ENCODE assay signal across 26 cellular contexts in genomic region chr7:73340514-73340913, GRCh38. TPM values are rescaled to one million over a fixed set of nuclear protein-coding genes. Genes with fewer than 3 reads are reported as not detected.
DNase-seq lines count a peak whose midpoint lies in the region; ATAC-seq and TF ChIP-seq lines count a peak whose summit lies in the region.
"Had no signal": no experiment of that assay in that cellular context is flagged by ENCODE, and none has a peak within 500 bp of the region (broad histone marks: within the 10 kb centered on the region; RNA-seq: fewer than 3 reads in every experiment).

No MANE protein-coding gene starts in this region.

- H3K4me3 ChIP-seq in GM23338 = no peak overlapping the region
- H3K4me3 ChIP-seq: K562, MG63 had no signal

- no peak for TF ChIP-seq CTCF in GM23338 (conservative IDR thresholded peaks at IDR 0.05; ENCODE audit: low read depth in 2 of 2)

- no peak overlapping the region for H3K4me3 Mint-ChIP-seq in GM23338
- H3K4me3 Mint-ChIP-seq: CD8-positive, alpha-beta T cell; HFFc6 had no signal

- no peak overlapping the region for H3K27ac ChIP-seq in GM23338 (ENCODE audit: low read depth)
- H3K27ac ChIP-seq: 22Rv1, HL-60 had no signal

- H3K9me3 Mint-ChIP-seq in GM23338 = no peaks in the 10 kb centered on the region
- H3K9me3 Mint-ChIP-seq: CD8-positive, alpha-beta T cell; HFFc6 had no signal

- no peak overlapping the region for H2AFZ ChIP-seq in GM23338

- H3K36me3 Mint-ChIP-seq in GM23338 (ENCODE audit: low read depth) = no peaks in the 10 kb centered on the region
- H3K36me3 Mint-ChIP-seq: CD8-positive, alpha-beta T cell had no signal

- H3K27ac Mint-ChIP-seq in GM23338 = peak overlapping the region; percentile 2; the same call in 1 of the 2 replicates
- H3K27ac Mint-ChIP-seq: CD8-positive, alpha-beta T cell; HFFc6 had no signal

- no peaks in the 10 kb centered on the region for H3F3A ChIP-seq in GM23338 (replicated peaks; ENCODE audit: low read depth)

- peak; percentile 86 for ATAC-seq in GM23338
- ATAC-seq in HG02571 (IDR thresholded peaks at IDR 0.05; ENCODE audit: unreplicated experiment) = no peak
- ATAC-seq in HG03108 (IDR thresholded peaks at IDR 0.05; ENCODE audit: unreplicated experiment) = no peak
- no peak for ATAC-seq in GM18520 (IDR thresholded peaks at IDR 0.05; ENCODE audit: unreplicated experiment)
- ATAC-seq: CD8-positive, alpha-beta T cell; HepG2; PC-3 had no signal

- H3K4me2 ChIP-seq in GM23338 = no peak overlapping the region

- peaks cover 27% of the 10 kb centered on the region for H3K4me1 Mint-ChIP-seq in GM23338

- DNase-seq in NCI-H1417 (lab: John Stamatoyannopoulos, UW) (peak in 2 of 3 experiments; percentile 16 to 63), NCI-H1417 treated with DMSO at 0.1 percent for 48 hours (lab: John Stamatoyannopoulos, UW) (no peak), GM23338 (ENCODE audit: low spot score) (peak; percentile 46), NCI-H69 (lab: John Stamatoyannopoulos, UW) (peak; percentile 78), iPS DF 19.7 (ENCODE audit: low read depth, low spot score) (peak; percentile 23)
- DNase-seq: AML-193; CD8-positive, alpha-beta T cell; GDM1; HFFc6; MG63; NCI-H1436; NCI-H2029; PC-3; Right ventricle myocardium superior had no signal

- no peaks in the 10 kb centered on the region for H3K36me3 ChIP-seq in GM23338 (ENCODE audit: insufficient read depth)
- H3K36me3 ChIP-seq: MG63 had no signal

- no peaks in the 10 kb centered on the region for H4K20me1 ChIP-seq in GM23338 (replicated peaks; ENCODE audit: insufficient read depth)

- peaks cover 7% of the 10 kb centered on the region for H3K27me3 Mint-ChIP-seq in GM23338 (ENCODE audit: insufficient read depth, low read depth, poor library complexity)

- peaks cover 7% of the 10 kb centered on the region; the same call in 1 of the 2 replicates for H3K4me1 ChIP-seq in GM23338 (ENCODE audit: insufficient read depth)

- no peaks in the 10 kb centered on the region for H3K27me3 ChIP-seq in GM23338 (ENCODE audit: insufficient read depth)
- H3K27me3 ChIP-seq: MG63 had no signal

- H3K9me2 ChIP-seq in GM23338 (ENCODE audit: insufficient read depth) = no peaks in the 10 kb centered on the region

- H3K79me2 ChIP-seq in GM23338 (replicated peaks; ENCODE audit: insufficient read depth) = no peaks in the 10 kb centered on the region

TF ChIP-seq in GM23338, 12 proteins besides CTCF, POLR2A, EP300 and RAD21:
- TF ChIP-seq ZNF331 (CRISPR knock-in tag; IDR thresholded peaks at IDR 0.05; ENCODE audit: low read depth) (no peak), REST (IDR thresholded peaks at IDR 0.05; ENCODE audit: unreplicated experiment) (no peak), NANOG (IDR thresholded peaks at IDR 0.05; ENCODE audit: borderline replicate concordance) (no peak), ZNF462 (CRISPR knock-in tag; IDR thresholded peaks at IDR 0.05) (peak; percentile 95), ZNF114 (CRISPR knock-in tag; IDR thresholded peaks at IDR 0.05) (no peak)
- TF ChIP-seq, protein P1, sequence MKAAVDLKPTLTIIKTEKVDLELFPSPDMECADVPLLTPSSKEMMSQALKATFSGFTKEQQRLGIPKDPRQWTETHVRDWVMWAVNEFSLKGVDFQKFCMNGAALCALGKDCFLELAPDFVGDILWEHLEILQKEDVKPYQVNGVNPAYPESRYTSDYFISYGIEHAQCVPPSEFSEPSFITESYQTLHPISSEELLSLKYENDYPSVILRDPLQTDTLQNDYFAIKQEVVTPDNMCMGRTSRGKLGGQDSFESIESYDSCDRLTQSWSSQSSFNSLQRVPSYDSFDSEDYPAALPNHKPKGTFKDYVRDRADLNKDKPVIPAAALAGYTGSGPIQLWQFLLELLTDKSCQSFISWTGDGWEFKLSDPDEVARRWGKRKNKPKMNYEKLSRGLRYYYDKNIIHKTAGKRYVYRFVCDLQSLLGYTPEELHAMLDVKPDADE (IDR thresholded peaks at IDR 0.05) = no peak

RNA-seq across cellular contexts. Expression of gene FKBP6, which starts 12.6 kb away (rescaled TPM):
- total RNA-seq in GM23338 (2014; rRNA removed; shearing (Covaris generic)) = not detected in 2 replicates
- polyA plus RNA-seq in GM23338 (2016; fragmentation: Nextera tagmentation; extraction: Ambion mirVana) = 0.15 TPM in 1 of 2 replicates, not detected in the other
- total RNA-seq: CD8-positive, alpha-beta T cell; H4; HFFc6; HT-29; K562; LHCN-M2; PC-3; Right ventricle myocardium superior; RPMI7951 had no signal
- polyA plus RNA-seq: K562 had no signal

RNA-seq across cellular contexts. Expression of gene TRIM50, which starts 12.6 kb away (rescaled TPM):
- total RNA-seq in GM23338 (2014; rRNA removed; shearing (Covaris generic)) = 0.10 TPM in 1 of 2 replicates, not detected in the other
- polyA plus RNA-seq in GM23338 (2016; fragmentation: Nextera tagmentation; extraction: Ambion mirVana) = 0.19 TPM in 1 of 2 replicates, not detected in the other
- total RNA-seq: CD8-positive, alpha-beta T cell; Daoy; H4; HFFc6; HT-29; K562; LHCN-M2; PC-3; RPMI7951 had no signal
- polyA plus RNA-seq: K562 had no signal

RNA-seq across cellular contexts. Expression of gene NSUN5, which starts 31.9 kb away (rescaled TPM):
- 71.2 and 73.4 TPM in 2 replicates for total RNA-seq in GM23338 (2014; rRNA removed; shearing (Covaris generic))
- 59.5 and 65.6 TPM in 2 replicates for polyA plus RNA-seq in GM23338 (2016; fragmentation: Nextera tagmentation; extraction: Ambion mirVana)
